In the genomic region with DNA sequence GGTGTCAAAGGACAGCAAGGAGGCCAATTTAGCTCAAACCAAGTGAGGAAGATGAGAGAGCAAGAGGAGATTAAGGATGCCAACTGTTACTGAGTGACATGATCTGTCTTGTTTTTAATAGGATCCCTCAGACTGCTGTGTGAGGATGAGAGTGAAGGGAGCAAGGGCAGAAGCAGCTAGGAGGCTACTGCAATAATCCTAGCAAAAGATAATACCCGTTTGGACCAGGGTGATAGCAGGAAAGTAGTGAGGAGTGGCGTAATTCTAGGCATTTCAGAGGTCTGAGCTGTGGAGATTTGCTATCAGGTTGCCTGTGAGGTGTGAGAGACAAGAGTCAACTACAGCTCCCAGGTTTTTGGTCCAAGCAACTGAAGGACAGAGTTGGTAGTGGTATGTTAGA, we compare ENCODE assay signal across 1 cellular context.
A peak's percentile ranks its signal among the peaks of the same experiment; 100 is the strongest.
TF ChIP-seq lines count a peak whose summit lies in the region.

No MANE protein-coding gene starts in this region.

TF ChIP-seq in K562, 482 proteins besides CTCF, POLR2A, EP300 and RAD21 (continued from another document):
- TF ChIP-seq, protein P1, sequence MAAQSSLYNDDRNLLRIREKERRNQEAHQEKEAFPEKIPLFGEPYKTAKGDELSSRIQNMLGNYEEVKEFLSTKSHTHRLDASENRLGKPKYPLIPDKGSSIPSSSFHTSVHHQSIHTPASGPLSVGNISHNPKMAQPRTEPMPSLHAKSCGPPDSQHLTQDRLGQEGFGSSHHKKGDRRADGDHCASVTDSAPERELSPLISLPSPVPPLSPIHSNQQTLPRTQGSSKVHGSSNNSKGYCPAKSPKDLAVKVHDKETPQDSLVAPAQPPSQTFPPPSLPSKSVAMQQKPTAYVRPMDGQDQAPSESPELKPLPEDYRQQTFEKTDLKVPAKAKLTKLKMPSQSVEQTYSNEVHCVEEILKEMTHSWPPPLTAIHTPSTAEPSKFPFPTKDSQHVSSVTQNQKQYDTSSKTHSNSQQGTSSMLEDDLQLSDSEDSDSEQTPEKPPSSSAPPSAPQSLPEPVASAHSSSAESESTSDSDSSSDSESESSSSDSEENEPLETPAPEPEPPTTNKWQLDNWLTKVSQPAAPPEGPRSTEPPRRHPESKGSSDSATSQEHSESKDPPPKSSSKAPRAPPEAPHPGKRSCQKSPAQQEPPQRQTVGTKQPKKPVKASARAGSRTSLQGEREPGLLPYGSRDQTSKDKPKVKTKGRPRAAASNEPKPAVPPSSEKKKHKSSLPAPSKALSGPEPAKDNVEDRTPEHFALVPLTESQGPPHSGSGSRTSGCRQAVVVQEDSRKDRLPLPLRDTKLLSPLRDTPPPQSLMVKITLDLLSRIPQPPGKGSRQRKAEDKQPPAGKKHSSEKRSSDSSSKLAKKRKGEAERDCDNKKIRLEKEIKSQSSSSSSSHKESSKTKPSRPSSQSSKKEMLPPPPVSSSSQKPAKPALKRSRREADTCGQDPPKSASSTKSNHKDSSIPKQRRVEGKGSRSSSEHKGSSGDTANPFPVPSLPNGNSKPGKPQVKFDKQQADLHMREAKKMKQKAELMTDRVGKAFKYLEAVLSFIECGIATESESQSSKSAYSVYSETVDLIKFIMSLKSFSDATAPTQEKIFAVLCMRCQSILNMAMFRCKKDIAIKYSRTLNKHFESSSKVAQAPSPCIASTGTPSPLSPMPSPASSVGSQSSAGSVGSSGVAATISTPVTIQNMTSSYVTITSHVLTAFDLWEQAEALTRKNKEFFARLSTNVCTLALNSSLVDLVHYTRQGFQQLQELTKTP (IDR thresholded peaks at IDR 0.05; ENCODE audit: low read depth in 1 of 2, partially characterized antibody in 2 of 2), result no peak
- no peak for TF ChIP-seq SMARCA5 (IDR thresholded peaks at IDR 0.05)
- TF ChIP-seq, protein P2, sequence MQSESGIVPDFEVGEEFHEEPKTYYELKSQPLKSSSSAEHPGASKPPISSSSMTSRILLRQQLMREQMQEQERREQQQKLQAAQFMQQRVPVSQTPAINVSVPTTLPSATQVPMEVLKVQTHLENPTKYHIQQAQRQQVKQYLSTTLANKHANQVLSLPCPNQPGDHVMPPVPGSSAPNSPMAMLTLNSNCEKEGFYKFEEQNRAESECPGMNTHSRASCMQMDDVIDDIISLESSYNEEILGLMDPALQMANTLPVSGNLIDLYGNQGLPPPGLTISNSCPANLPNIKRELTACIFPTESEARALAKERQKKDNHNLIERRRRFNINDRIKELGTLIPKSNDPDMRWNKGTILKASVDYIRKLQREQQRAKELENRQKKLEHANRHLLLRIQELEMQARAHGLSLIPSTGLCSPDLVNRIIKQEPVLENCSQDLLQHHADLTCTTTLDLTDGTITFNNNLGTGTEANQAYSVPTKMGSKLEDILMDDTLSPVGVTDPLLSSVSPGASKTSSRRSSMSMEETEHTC (IDR thresholded peaks at IDR 0.05), result no peak
- TF ChIP-seq, protein P3, sequence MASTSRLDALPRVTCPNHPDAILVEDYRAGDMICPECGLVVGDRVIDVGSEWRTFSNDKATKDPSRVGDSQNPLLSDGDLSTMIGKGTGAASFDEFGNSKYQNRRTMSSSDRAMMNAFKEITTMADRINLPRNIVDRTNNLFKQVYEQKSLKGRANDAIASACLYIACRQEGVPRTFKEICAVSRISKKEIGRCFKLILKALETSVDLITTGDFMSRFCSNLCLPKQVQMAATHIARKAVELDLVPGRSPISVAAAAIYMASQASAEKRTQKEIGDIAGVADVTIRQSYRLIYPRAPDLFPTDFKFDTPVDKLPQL (IDR thresholded peaks at IDR 0.05; ENCODE audit: extremely low read depth, insufficient read length), result no peak
- TF ChIP-seq, protein P4, sequence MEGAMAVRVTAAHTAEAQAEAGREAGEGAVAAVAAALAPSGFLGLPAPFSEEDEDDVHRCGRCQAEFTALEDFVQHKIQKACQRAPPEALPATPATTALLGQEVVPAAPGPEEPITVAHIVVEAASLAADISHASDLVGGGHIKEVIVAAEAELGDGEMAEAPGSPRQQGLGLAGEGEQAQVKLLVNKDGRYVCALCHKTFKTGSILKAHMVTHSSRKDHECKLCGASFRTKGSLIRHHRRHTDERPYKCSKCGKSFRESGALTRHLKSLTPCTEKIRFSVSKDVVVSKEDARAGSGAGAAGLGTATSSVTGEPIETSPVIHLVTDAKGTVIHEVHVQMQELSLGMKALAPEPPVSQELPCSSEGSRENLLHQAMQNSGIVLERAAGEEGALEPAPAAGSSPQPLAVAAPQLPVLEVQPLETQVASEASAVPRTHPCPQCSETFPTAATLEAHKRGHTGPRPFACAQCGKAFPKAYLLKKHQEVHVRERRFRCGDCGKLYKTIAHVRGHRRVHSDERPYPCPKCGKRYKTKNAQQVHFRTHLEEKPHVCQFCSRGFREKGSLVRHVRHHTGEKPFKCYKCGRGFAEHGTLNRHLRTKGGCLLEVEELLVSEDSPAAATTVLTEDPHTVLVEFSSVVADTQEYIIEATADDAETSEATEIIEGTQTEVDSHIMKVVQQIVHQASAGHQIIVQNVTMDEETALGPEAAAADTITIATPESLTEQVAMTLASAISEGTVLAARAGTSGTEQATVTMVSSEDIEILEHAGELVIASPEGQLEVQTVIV (CRISPR knock-in tag; IDR thresholded peaks at IDR 0.05; ENCODE audit: borderline replicate concordance), result no peak
- TF ChIP-seq MAFK (IDR thresholded peaks at IDR 0.05; ENCODE audit: low read length), result no peak
- no peak for TF ChIP-seq CHD1 (IDR thresholded peaks at IDR 0.05; ENCODE audit: low read length)
- TF ChIP-seq PRPF4 (IDR thresholded peaks at IDR 0.05; ENCODE audit: insufficient read depth, low read depth, low read length, poor library complexity, severe bottlenecking), result no peak
- no peak for TF ChIP-seq ZNF586 (CRISPR knock-in tag; conservative IDR thresholded peaks at IDR 0.05)
- no peak for TF ChIP-seq TAF7 (tag; IDR thresholded peaks at IDR 0.05)
- no peak for TF ChIP-seq TAF1 (IDR thresholded peaks at IDR 0.05; ENCODE audit: control insufficient read depth, extremely low read depth, insufficient read depth, low read length, severe bottlenecking)
- no peak for TF ChIP-seq ZNF785 (CRISPR knock-in tag; IDR thresholded peaks at IDR 0.05)
- no peak for TF ChIP-seq WHSC1 (IDR thresholded peaks at IDR 0.05; ENCODE audit: low read length)
- TF ChIP-seq ZNF41 (CRISPR knock-in tag; conservative IDR thresholded peaks at IDR 0.05), result no peak
- TF ChIP-seq GTF2E2 (tag; IDR thresholded peaks at IDR 0.05), result no peak
- TF ChIP-seq, protein P5, sequence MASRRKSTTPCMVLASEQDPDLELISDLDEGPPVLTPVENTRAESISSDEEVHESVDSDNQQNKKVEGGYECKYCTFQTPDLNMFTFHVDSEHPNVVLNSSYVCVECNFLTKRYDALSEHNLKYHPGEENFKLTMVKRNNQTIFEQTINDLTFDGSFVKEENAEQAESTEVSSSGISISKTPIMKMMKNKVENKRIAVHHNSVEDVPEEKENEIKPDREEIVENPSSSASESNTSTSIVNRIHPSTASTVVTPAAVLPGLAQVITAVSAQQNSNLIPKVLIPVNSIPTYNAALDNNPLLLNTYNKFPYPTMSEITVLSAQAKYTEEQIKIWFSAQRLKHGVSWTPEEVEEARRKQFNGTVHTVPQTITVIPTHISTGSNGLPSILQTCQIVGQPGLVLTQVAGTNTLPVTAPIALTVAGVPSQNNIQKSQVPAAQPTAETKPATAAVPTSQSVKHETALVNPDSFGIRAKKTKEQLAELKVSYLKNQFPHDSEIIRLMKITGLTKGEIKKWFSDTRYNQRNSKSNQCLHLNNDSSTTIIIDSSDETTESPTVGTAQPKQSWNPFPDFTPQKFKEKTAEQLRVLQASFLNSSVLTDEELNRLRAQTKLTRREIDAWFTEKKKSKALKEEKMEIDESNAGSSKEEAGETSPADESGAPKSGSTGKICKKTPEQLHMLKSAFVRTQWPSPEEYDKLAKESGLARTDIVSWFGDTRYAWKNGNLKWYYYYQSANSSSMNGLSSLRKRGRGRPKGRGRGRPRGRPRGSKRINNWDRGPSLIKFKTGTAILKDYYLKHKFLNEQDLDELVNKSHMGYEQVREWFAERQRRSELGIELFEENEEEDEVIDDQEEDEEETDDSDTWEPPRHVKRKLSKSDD (conservative IDR thresholded peaks at IDR 0.05; ENCODE audit: low read length), result no peak
- TF ChIP-seq ZNF3 (CRISPR knock-in tag; IDR thresholded peaks at IDR 0.05), result no peak
- TF ChIP-seq KAT8 (IDR thresholded peaks at IDR 0.05; ENCODE audit: low read depth), result no peak
- TF ChIP-seq, protein P6, sequence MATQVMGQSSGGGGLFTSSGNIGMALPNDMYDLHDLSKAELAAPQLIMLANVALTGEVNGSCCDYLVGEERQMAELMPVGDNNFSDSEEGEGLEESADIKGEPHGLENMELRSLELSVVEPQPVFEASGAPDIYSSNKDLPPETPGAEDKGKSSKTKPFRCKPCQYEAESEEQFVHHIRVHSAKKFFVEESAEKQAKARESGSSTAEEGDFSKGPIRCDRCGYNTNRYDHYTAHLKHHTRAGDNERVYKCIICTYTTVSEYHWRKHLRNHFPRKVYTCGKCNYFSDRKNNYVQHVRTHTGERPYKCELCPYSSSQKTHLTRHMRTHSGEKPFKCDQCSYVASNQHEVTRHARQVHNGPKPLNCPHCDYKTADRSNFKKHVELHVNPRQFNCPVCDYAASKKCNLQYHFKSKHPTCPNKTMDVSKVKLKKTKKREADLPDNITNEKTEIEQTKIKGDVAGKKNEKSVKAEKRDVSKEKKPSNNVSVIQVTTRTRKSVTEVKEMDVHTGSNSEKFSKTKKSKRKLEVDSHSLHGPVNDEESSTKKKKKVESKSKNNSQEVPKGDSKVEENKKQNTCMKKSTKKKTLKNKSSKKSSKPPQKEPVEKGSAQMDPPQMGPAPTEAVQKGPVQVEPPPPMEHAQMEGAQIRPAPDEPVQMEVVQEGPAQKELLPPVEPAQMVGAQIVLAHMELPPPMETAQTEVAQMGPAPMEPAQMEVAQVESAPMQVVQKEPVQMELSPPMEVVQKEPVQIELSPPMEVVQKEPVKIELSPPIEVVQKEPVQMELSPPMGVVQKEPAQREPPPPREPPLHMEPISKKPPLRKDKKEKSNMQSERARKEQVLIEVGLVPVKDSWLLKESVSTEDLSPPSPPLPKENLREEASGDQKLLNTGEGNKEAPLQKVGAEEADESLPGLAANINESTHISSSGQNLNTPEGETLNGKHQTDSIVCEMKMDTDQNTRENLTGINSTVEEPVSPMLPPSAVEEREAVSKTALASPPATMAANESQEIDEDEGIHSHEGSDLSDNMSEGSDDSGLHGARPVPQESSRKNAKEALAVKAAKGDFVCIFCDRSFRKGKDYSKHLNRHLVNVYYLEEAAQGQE (CRISPR knock-in tag; IDR thresholded peaks at IDR 0.05; ENCODE audit: low read depth), result no peak
- no peak for TF ChIP-seq ZNF57 (CRISPR knock-in tag; IDR thresholded peaks at IDR 0.05)
- TF ChIP-seq NCOA4 (IDR thresholded peaks at IDR 0.05; ENCODE audit: partially characterized antibody), result peak; percentile 46
- TF ChIP-seq, protein P7, sequence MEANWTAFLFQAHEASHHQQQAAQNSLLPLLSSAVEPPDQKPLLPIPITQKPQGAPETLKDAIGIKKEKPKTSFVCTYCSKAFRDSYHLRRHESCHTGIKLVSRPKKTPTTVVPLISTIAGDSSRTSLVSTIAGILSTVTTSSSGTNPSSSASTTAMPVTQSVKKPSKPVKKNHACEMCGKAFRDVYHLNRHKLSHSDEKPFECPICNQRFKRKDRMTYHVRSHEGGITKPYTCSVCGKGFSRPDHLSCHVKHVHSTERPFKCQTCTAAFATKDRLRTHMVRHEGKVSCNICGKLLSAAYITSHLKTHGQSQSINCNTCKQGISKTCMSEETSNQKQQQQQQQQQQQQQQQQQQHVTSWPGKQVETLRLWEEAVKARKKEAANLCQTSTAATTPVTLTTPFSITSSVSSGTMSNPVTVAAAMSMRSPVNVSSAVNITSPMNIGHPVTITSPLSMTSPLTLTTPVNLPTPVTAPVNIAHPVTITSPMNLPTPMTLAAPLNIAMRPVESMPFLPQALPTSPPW (CRISPR knock-in tag; IDR thresholded peaks at IDR 0.05), result no peak
- no peak for TF ChIP-seq NFE2L1 (tag; IDR thresholded peaks at IDR 0.05; ENCODE audit: borderline replicate concordance, low read depth)
- no peak for TF ChIP-seq MTF1 (CRISPR knock-in tag; IDR thresholded peaks at IDR 0.05; ENCODE audit: borderline replicate concordance)
- TF ChIP-seq MIER1 (IDR thresholded peaks at IDR 0.05; ENCODE audit: low read depth), result peak; percentile 38; the same call in 1 of the 2 replicates
